In genomic region chr16:87040169-87041117, GRCh38 we compare ENCODE assay signal across 19 cellular contexts.
"Had no signal": no experiment of that assay in that cellular context is flagged by ENCODE, and none has a peak within 500 bp of the region (broad histone marks: within the 10 kb centered on the region; RNA-seq: fewer than 3 reads in every experiment).

No MANE protein-coding gene starts in this region.

- H3K4me1 ChIP-seq: neural progenitor cell, thyroid gland had no signal

- H3K9me3 ChIP-seq: esophagus muscularis mucosa, gastroesophageal sphincter, lower lobe of right lung, suprapubic skin, thyroid gland, uterus had no signal

- H3K27me3 ChIP-seq: neural progenitor cell, thyroid gland, uterus had no signal

- H3K36me3 ChIP-seq: esophagus muscularis mucosa, gastroesophageal sphincter, lower lobe of right lung, neural progenitor cell, suprapubic skin, thyroid gland, uterus had no signal

- H3K27ac ChIP-seq: epithelial cell of prostate, esophagus muscularis mucosa, gastroesophageal sphincter, lower lobe of right lung, neural progenitor cell, suprapubic skin, thyroid gland, uterus had no signal

- DNase-seq: effector memory CD4-positive, alpha-beta T cell; foreskin fibroblast; glutamatergic neuron; immature natural killer cell; lower lobe of right lung; midbrain; occipital lobe; small intestine; stimulated activated CD4-positive, alpha-beta T cell treated with anti-CD3 and anti-CD28 coated beads, Interleukin-12 subunit alpha, Interleukin-12 subunit beta, amount 100 ng/mL, for 4 hours; stimulated activated naive CD4-positive, alpha-beta T cell; thyroid gland; uterus had no signal

- ATAC-seq: gastroesophageal sphincter; left lobe of liver; lower lobe of right lung; natural killer cell treated with Interleukin-12 subunit alpha and Interleukin-12 subunit beta and Interleukin-15 and Interleukin-18, amount 100 ng/mL, for 72 hours had no signal

- H3K4me3 ChIP-seq: esophagus muscularis mucosa, gastroesophageal sphincter, lower lobe of right lung, neural progenitor cell, suprapubic skin, thyroid gland, uterus had no signal
